ENCODE assay signal across 2 cellular contexts in genomic region chr19:44740351-44740824, GRCh38.
TF ChIP-seq lines count a peak whose summit lies in the region.

No MANE protein-coding gene starts in this region.

TF ChIP-seq in A549, 52 proteins besides CTCF, POLR2A, EP300 and RAD21:
- peak; percentile 43; the same call in 1 of the 2 replicates for TF ChIP-seq TFCP2L1 (CRISPR knock-in tag; IDR thresholded peaks at IDR 0.05)
- no peak for TF ChIP-seq SREBF2 (IDR thresholded peaks at IDR 0.05)
- TF ChIP-seq GATA3 (IDR thresholded peaks at IDR 0.05; ENCODE audit: borderline replicate concordance), result 0 out of 2 replicates have a peak, but pooled peaks have one; percentile 38
- no peak for TF ChIP-seq RARB (CRISPR knock-in tag; IDR thresholded peaks at IDR 0.05)
- TF ChIP-seq MAX (IDR thresholded peaks at IDR 0.05), result peak; percentile 33; the same call in 1 of the 2 replicates
- TF ChIP-seq HOXA7 (CRISPR knock-in tag; IDR thresholded peaks at IDR 0.05), result 0 out of 2 replicates have a peak, but pooled peaks have one; percentile 50
- TF ChIP-seq FOSB (CRISPR knock-in tag; IDR thresholded peaks at IDR 0.05), result peak; percentile 76; the same call in 1 of the 2 replicates
- peak; percentile 43; the same call in 1 of the 2 replicates for TF ChIP-seq HOXB13 (CRISPR knock-in tag; IDR thresholded peaks at IDR 0.05; ENCODE audit: low read depth)
- no peak for TF ChIP-seq SMC3 (IDR thresholded peaks at IDR 0.05)
- TF ChIP-seq E2F6 (IDR thresholded peaks at IDR 0.05; ENCODE audit: borderline replicate concordance, low read depth), result no peak
- TF ChIP-seq EHF (CRISPR knock-in tag; IDR thresholded peaks at IDR 0.05), result peak; percentile 68; the same call in 1 of the 2 replicates

TF ChIP-seq in HepG2, 621 proteins besides CTCF, POLR2A, EP300 and RAD21 (continues in another document):
- TF ChIP-seq GATAD2A (CRISPR knock-in tag; IDR thresholded peaks at IDR 0.05) (peak; percentile 72), FOXA3 (CRISPR knock-in tag; IDR thresholded peaks at IDR 0.05) (peak; percentile 46), MED1 (CRISPR knock-in tag; IDR thresholded peaks at IDR 0.05) (peak; percentile 35; the same call in 1 of the 2 replicates), SCMH1 (CRISPR knock-in tag; IDR thresholded peaks at IDR 0.05; ENCODE audit: borderline replicate concordance) (no peak), RXRA (CRISPR knock-in tag; IDR thresholded peaks at IDR 0.05) (peak; percentile 54; the same call in 1 of the 2 replicates), ETV5 (CRISPR knock-in tag; IDR thresholded peaks at IDR 0.05; ENCODE audit: borderline replicate concordance) (peak; percentile 19; the same call in 1 of the 2 replicates), KAT8 (CRISPR knock-in tag; IDR thresholded peaks at IDR 0.05) (0 out of 2 replicates have a peak, but pooled peaks have one; percentile 21), ZNF768 (CRISPR knock-in tag; IDR thresholded peaks at IDR 0.05) (no peak), AGO2 (optimal IDR thresholded peaks at IDR 0.05; ENCODE audit: low read depth, low read length) (no peak), FOSL2 (CRISPR knock-in tag; IDR thresholded peaks at IDR 0.05) (0 out of 2 replicates have a peak, but pooled peaks have one; percentile 7), FOXK1 (CRISPR knock-in tag; IDR thresholded peaks at IDR 0.05; ENCODE audit: borderline replicate concordance, low read depth) (0 out of 2 replicates have a peak, but pooled peaks have one; percentile 14), ZNF879 (CRISPR knock-in tag; IDR thresholded peaks at IDR 0.05) (no peak), MAFF (IDR thresholded peaks at IDR 0.05; ENCODE audit: low read depth, low read length) (no peak), ZNF883 (CRISPR knock-in tag; IDR thresholded peaks at IDR 0.05; ENCODE audit: not compliant biosample characterization) (no peak), ZNF629 (CRISPR knock-in tag; conservative IDR thresholded peaks at IDR 0.05) (0 out of 2 replicates have a peak, but pooled peaks have one; percentile 27), ZNF280B (CRISPR knock-in tag; IDR thresholded peaks at IDR 0.05; ENCODE audit: borderline replicate concordance) (no peak), ZBTB7B (CRISPR knock-in tag; IDR thresholded peaks at IDR 0.05) (peak; percentile 72; the same call in 1 of the 2 replicates), TBX3 (IDR thresholded peaks at IDR 0.05; ENCODE audit: borderline replicate concordance) (no peak), ZNF142 (CRISPR knock-in tag; IDR thresholded peaks at IDR 0.05) (no peak), ZBTB25 (CRISPR knock-in tag; IDR thresholded peaks at IDR 0.05) (no peak), KDM2A (CRISPR knock-in tag; IDR thresholded peaks at IDR 0.05; ENCODE audit: borderline replicate concordance, low read depth) (no peak), SALL1 (CRISPR knock-in tag; IDR thresholded peaks at IDR 0.05) (peak; percentile 75), ELF3 (CRISPR knock-in tag; IDR thresholded peaks at IDR 0.05) (peak; percentile 16; the same call in 1 of the 2 replicates), SP5 (CRISPR knock-in tag; IDR thresholded peaks at IDR 0.05; ENCODE audit: borderline replicate concordance, low read depth) (0 out of 2 replicates have a peak, but pooled peaks have one; percentile 29), ARHGAP35 (CRISPR knock-in tag; IDR thresholded peaks at IDR 0.05; ENCODE audit: borderline replicate concordance) (no peak), ZNF441 (CRISPR knock-in tag; IDR thresholded peaks at IDR 0.05; ENCODE audit: borderline replicate concordance) (no peak), ZNF180 (CRISPR knock-in tag; IDR thresholded peaks at IDR 0.05; ENCODE audit: borderline replicate concordance, low read depth) (no peak), ZNF770 (CRISPR knock-in tag; IDR thresholded peaks at IDR 0.05) (peak; percentile 99), KAT7 (CRISPR knock-in tag; IDR thresholded peaks at IDR 0.05; ENCODE audit: borderline replicate concordance) (no peak), THRA (CRISPR knock-in tag; IDR thresholded peaks at IDR 0.05; ENCODE audit: borderline replicate concordance) (peak; percentile 43; the same call in 1 of the 2 replicates), PHF5A (CRISPR knock-in tag; IDR thresholded peaks at IDR 0.05; ENCODE audit: low read depth, unreplicated experiment) (no peak), ZNF33B (CRISPR knock-in tag; IDR thresholded peaks at IDR 0.05) (no peak), SOX5 (CRISPR knock-in tag; IDR thresholded peaks at IDR 0.05; ENCODE audit: borderline replicate concordance) (peak; percentile 38; the same call in 1 of the 2 replicates), FOXP1 (IDR thresholded peaks at IDR 0.05) (no peak), FOXP1 (CRISPR knock-in tag; IDR thresholded peaks at IDR 0.05) (0 out of 2 replicates have a peak, but pooled peaks have one; percentile 23), GMEB1 (CRISPR knock-in tag; IDR thresholded peaks at IDR 0.05; ENCODE audit: borderline replicate concordance) (no peak), ZNF761 (CRISPR knock-in tag; conservative IDR thresholded peaks at IDR 0.05) (no peak), NCOR1 (IDR thresholded peaks at IDR 0.05; ENCODE audit: borderline replicate concordance, low read length) (peak; percentile 70; the same call in 1 of the 2 replicates), RARA (CRISPR knock-in tag; IDR thresholded peaks at IDR 0.05) (peak; percentile 85), ZC3H4 (CRISPR knock-in tag; IDR thresholded peaks at IDR 0.05; ENCODE audit: borderline replicate concordance) (no peak), JARID2 (CRISPR knock-in tag; IDR thresholded peaks at IDR 0.05; ENCODE audit: insufficient replicate concordance) (no peak), FOXJ3 (CRISPR knock-in tag; IDR thresholded peaks at IDR 0.05; ENCODE audit: borderline replicate concordance) (no peak), EHMT2 (IDR thresholded peaks at IDR 0.05; ENCODE audit: borderline replicate concordance, low read depth, low read length) (no peak), HNRNPL (IDR thresholded peaks at IDR 0.05; ENCODE audit: low read depth, low read length) (0 out of 2 replicates have a peak, but pooled peaks have one; percentile 53)
- TF ChIP-seq, protein P1, sequence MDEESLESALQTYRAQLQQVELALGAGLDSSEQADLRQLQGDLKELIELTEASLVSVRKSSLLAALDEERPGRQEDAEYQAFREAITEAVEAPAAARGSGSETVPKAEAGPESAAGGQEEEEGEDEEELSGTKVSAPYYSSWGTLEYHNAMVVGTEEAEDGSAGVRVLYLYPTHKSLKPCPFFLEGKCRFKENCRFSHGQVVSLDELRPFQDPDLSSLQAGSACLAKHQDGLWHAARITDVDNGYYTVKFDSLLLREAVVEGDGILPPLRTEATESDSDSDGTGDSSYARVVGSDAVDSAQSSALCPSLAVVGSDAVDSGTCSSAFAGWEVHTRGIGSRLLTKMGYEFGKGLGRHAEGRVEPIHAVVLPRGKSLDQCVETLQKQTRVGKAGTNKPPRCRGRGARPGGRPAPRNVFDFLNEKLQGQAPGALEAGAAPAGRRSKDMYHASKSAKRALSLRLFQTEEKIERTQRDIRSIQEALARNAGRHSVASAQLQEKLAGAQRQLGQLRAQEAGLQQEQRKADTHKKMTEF (CRISPR knock-in tag; IDR thresholded peaks at IDR 0.05), result peak; percentile 40; the same call in 1 of the 2 replicates
- TF ChIP-seq, protein P2, sequence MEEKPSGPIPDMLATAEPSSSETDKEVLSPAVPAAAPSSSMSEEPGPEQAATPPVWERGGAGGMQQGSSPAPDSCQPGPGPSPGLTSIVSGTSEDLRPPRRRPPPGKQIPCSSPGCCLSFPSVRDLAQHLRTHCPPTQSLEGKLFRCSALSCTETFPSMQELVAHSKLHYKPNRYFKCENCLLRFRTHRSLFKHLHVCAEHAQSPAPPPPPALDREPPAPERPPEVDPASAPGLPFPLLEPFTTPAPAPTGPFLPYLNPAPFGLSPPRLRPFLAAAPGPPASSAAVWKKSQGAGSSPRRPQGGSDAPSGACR (CRISPR knock-in tag; IDR thresholded peaks at IDR 0.05), result no peak
